1 cellular context compared by ENCODE assay signal in the genomic region with DNA sequence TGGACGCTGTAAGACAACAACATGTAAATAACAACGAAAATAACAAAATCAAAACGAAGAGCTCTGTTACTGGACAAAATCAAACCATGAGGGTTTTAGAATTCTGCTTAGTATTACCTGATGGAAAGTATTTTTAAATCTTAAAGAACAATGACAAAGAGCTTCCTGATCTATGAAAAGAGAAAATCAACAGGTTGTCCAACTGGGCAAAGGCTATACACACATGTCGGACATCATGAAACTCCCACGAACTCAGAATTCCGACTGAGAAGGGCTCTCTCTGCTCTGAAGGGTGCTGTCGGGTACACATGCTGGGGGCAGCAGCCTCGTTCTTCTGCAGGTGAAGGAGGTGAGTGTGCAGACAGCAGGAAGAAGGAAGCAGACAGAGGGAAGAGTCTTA.
TF ChIP-seq lines count a peak whose summit lies in the region.

No MANE protein-coding gene starts in this region.

TF ChIP-seq in HEK293, 187 proteins besides CTCF, POLR2A, EP300 and RAD21 (continued from another document):
- TF ChIP-seq, protein P1, sequence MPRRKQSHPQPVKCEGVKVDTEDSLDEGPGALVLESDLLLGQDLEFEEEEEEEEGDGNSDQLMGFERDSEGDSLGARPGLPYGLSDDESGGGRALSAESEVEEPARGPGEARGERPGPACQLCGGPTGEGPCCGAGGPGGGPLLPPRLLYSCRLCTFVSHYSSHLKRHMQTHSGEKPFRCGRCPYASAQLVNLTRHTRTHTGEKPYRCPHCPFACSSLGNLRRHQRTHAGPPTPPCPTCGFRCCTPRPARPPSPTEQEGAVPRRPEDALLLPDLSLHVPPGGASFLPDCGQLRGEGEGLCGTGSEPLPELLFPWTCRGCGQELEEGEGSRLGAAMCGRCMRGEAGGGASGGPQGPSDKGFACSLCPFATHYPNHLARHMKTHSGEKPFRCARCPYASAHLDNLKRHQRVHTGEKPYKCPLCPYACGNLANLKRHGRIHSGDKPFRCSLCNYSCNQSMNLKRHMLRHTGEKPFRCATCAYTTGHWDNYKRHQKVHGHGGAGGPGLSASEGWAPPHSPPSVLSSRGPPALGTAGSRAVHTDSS (tag by site-specific recombination; IDR thresholded peaks at IDR 0.05): no peak
- no peak for TF ChIP-seq KLF9 (tag by site-specific recombination; IDR thresholded peaks at IDR 0.05; ENCODE audit: low read depth)
- no peak for TF ChIP-seq ZNF521 (tag by site-specific recombination; IDR thresholded peaks at IDR 0.05)
- TF ChIP-seq, protein P2, sequence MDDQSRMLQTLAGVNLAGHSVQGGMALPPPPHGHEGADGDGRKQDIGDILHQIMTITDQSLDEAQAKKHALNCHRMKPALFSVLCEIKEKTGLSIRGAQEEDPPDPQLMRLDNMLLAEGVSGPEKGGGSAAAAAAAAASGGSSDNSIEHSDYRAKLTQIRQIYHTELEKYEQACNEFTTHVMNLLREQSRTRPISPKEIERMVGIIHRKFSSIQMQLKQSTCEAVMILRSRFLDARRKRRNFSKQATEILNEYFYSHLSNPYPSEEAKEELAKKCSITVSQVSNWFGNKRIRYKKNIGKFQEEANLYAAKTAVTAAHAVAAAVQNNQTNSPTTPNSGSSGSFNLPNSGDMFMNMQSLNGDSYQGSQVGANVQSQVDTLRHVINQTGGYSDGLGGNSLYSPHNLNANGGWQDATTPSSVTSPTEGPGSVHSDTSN (CRISPR knock-in tag; IDR thresholded peaks at IDR 0.05): no peak
- no peak for TF ChIP-seq ZNF157 (tag by site-specific recombination; IDR thresholded peaks at IDR 0.05)
- TF ChIP-seq SCRT1 (tag by site-specific recombination; IDR thresholded peaks at IDR 0.05; ENCODE audit: borderline replicate concordance): 0 out of 2 replicates have a peak, but pooled peaks have one; percentile 51
- no peak for TF ChIP-seq ZNF660 (tag by site-specific recombination; IDR thresholded peaks at IDR 0.05)
- TF ChIP-seq ZBTB7A (tag by site-specific recombination; IDR thresholded peaks at IDR 0.05; ENCODE audit: low read depth): no peak
- no peak for TF ChIP-seq ZNF248 (tag by site-specific recombination; IDR thresholded peaks at IDR 0.05)
- no peak for TF ChIP-seq ZNF280C (tag by site-specific recombination; IDR thresholded peaks at IDR 0.05)
- TF ChIP-seq ZNF433 (tag by site-specific recombination; IDR thresholded peaks at IDR 0.05; ENCODE audit: low read depth): no peak
- TF ChIP-seq SCRT2 (tag by site-specific recombination; IDR thresholded peaks at IDR 0.05): peak; percentile 78
TF ChIP-seq in HEK293: peak in this region for 2.
